In the genomic region with DNA sequence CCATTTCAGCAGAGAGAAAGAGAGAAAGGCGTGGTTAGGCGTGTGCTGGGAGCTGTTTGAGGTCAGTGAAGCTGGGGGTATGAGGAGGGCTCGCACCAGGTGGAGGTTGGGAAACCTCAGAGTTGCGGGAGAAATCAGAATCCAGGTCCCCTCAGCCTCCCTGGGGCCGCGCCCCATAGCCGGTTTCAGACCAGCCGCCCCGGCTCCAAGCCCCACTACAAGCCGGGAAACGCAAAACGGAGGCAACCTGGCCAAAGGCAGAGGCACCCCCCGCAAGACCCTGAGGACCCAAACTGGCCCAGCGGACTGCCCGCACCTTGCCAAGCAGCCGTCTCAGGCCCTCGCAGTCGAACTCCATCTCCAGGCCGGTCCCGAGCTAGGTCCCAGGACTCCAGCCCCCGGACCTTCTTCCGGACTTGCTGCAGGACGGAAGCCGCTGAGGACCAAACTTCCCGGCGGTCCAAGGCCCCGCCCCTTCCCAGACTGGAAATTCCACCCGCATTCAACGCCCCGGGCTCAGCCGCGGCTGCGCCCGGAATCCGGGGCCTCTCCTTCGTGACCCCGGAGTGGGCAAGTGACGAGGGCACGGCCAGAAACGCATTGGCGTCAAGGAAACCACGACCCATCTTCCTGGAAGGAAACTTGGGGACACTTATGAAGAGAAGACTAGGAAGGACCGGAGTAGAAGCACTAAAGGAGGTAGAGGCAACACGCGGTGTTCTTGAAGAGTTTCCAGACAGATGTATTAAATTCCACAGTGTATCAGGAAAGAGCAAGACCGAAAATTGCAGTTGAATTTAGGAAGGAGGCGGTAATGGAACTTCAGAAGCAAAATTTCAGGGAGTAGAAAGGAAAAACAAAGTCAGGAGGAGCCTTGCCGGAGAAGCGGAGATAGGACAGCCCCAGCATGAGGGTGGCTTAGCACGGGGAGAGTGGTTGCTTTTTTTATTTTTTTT, we compare ENCODE assay signal across 8 cellular contexts. TPM values are rescaled to one million over a fixed set of nuclear protein-coding genes. Genes with fewer than 3 reads are reported as not detected.
A peak's percentile ranks its signal among the peaks of the same experiment; 100 is the strongest.
DNase-seq lines count a peak whose midpoint lies in the region; ATAC-seq and TF ChIP-seq lines count a peak whose summit lies in the region.

A gene (minus strand): TSS at position 438 of the 956 bp plus-strand sequence. CDS start 80 bp downstream, at position 358.

- no peaks in the 10 kb centered on the region for H3K27me3 ChIP-seq in colonic mucosa

- H3K9me3 ChIP-seq in colonic mucosa: no peaks in the 10 kb centered on the region

- no peaks in the 10 kb centered on the region for H3K36me3 ChIP-seq in colonic mucosa

- H3K4me1 ChIP-seq in colonic mucosa: peaks cover 4% of the 10 kb centered on the region

- peak within 1 kb of the TSS; percentile 82 for H3K4me3 ChIP-seq in colonic mucosa

- peak; percentile 19 to 66 for DNase-seq in SHP77 (lab: John Stamatoyannopoulos, UW)
- DNase-seq in SHP77 treated with DMSO at 0.1 percent for 48 hours (lab: John Stamatoyannopoulos, UW): no peak
- DNase-seq in NCI-H2196 treated with DMSO at 0.1 percent for 48 hours (lab: John Stamatoyannopoulos, UW; ENCODE audit: unreplicated experiment): peak; percentile 20
- DNase-seq in activated CD4-positive, alpha-beta T cell treated with anti-CD3 and anti-CD28 coated beads for 24 hours (ENCODE audit: low read depth in 2 of 2): peak; percentile 51 to 67
- DNase-seq in colonic mucosa: peak; percentile 92
- DNase-seq in kidney glomerular epithelial cell (lab: John Stamatoyannopoulos, UW): peak; percentile 57
- DNase-seq in stimulated activated CD4-positive, alpha-beta T cell treated with anti-CD3 and anti-CD28 coated beads, Interleukin-15, amount 100 ng/mL, for 24 hours: peak; percentile 86

- intact Hi-C loops in colonic mucosa (cut with DNase I): loop anchor here (5.0 to 10.0 kb wide), 2 partner anchors 46 to 61 kb away; a partner anchor contains a TSS

- peak; percentile 46 for ATAC-seq in HG02938 (IDR thresholded peaks at IDR 0.05; ENCODE audit: unreplicated experiment)

- H3K9ac ChIP-seq in colonic mucosa (ENCODE audit: low read depth in 2 of 2, low read length in 2 of 2): peak within 1 kb of the TSS; percentile 83 to 92

- H3K27ac ChIP-seq in colonic mucosa: peak within 1 kb of the TSS; percentile 75

- TF ChIP-seq CTCF in colonic mucosa (IDR thresholded peaks at IDR 0.05): no peak

RNA-seq across cellular contexts. Expression of the gene that starts here (rescaled TPM):
- 10 to 100 TPM; 29.2 to 46.6 TPM for total RNA-seq in colonic mucosa
